Comparison of ENCODE assay signal across 21 cellular contexts in the genomic region with DNA sequence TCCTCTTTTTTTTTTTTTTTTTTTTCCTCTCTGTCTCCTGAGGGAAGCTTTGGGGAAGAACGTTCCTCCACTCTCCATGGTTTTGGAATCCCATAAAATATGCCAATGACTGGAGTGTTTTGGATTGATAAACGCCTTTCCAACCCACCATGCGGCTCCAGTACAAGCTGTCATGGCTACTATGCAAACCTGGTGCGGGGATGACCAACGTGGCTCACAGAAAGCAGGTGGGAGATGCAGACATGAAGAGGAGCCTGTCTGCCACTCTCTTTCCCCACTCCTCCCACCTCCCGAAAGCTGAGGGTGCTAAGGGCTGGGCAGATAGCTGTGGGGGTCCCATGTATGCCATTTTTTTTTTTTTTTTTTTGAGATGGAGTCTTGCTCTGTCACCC.
"Had no signal": no experiment of that assay in that cellular context is flagged by ENCODE, and none has a peak within 500 bp of the region (broad histone marks: within the 10 kb centered on the region; RNA-seq: fewer than 3 reads in every experiment).

No MANE protein-coding gene starts in this region.

- DNase-seq: IMR-90, Kasumi-1, MM.1S, NCI-H1092 treated with DMSO at 0.1 percent for 48 hours, NCI-H1436 treated with DMSO at 0.1 percent for 48 hours, NCI-H1930, NCI-H2081, NCI-H2171, NCI-H226, NCI-H446, NCI-H510A, NCI-H524 treated with DMSO at 0.1 percent for 48 hours, NCI-H69, NCI-H774, PC-3, SHP77 had no signal

- ATAC-seq: HepG2, Panc1, PC-3, SK-N-SH treated with all-trans-retinoic acid at 6 μM for 48 hours had no signal

- H3K9ac ChIP-seq: KMS-11 had no signal

- H3K27ac ChIP-seq: KMS-11, RWPE1 had no signal
